Comparison of ENCODE assay signal across 9 cellular contexts in genomic region chr17:31427684-31428083, GRCh38.
"Had no signal": no experiment of that assay in that cellular context is flagged by ENCODE, and none has a peak within 500 bp of the region (broad histone marks: within the 10 kb centered on the region; RNA-seq: fewer than 3 reads in every experiment).

No MANE protein-coding gene starts in this region.

- H3K4me3 ChIP-seq: colonic mucosa, gastroesophageal sphincter, lung, upper lobe of left lung had no signal

- H3K36me3 ChIP-seq: colonic mucosa, gastroesophageal sphincter, upper lobe of left lung had no signal

- DNase-seq: activated CD4-positive, alpha-beta T cell treated with anti-CD3 and anti-CD28 coated beads, Interleukin-2, amount 50 U/mL, for 1 hour; activated gamma-delta T cell; colonic mucosa; effector CD4-positive, alpha-beta T cell; midbrain; retina; upper lobe of left lung had no signal

- H3K27me3 ChIP-seq: colonic mucosa had no signal

- H3K9me3 ChIP-seq: colonic mucosa, upper lobe of left lung had no signal

- H3K27ac ChIP-seq: colonic mucosa, gastroesophageal sphincter, upper lobe of left lung had no signal

- H3K4me1 ChIP-seq: colonic mucosa, upper lobe of left lung had no signal
